In the genomic region with DNA sequence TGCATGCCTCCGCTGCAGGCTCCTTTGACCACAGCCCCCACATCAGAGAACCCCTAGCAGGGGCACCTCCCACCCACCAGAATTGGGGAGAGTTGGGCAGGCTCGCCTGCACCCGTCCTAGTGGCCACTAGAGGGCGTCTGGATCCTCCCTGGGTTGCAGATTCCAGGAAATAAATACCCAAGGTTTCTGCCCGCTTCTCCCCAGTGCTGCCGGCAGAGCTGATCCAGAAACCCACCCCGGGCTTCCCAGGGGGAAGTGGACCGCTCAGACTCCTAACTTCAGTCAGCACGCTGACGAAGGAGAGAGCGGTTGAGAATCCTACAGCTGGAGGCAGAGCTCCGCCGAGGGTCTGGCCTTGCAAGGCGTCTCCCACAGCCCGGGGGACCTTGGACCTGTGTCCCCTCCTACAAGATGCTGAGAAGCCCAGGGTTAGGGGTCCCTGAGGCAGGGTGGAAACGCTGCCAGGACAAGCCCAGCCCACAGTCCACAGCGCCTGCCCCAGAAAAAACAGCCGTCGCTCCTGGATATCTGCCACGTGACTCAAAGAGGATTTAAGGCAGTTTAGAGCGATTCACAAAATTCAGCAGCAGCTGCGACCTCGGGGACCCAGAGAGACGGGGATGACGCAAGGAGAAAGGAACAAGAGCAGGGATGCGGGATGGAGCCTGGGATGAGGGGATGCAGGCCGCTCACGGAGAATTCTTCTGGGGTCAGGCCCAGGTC, we compare ENCODE assay signal across 8 cellular contexts.
A peak's percentile ranks its signal among the peaks of the same experiment; 100 is the strongest.
DNase-seq lines count a peak whose midpoint lies in the region; ATAC-seq and TF ChIP-seq lines count a peak whose summit lies in the region.

No MANE protein-coding gene starts in this region.

- H3K36me3 ChIP-seq in iPS DF 6.9 (ENCODE audit: control insufficient read depth, insufficient read depth, low read length), result no peaks in the 10 kb centered on the region

- H3K9me3 ChIP-seq in iPS DF 6.9 (ENCODE audit: control insufficient read depth, insufficient read depth, low read length), result peaks cover 25% of the 10 kb centered on the region

- H3K4me3 ChIP-seq in iPS DF 6.9 (ENCODE audit: low read length) (no peak overlapping the region), retinal pigment epithelial cell (ENCODE audit: low read length) (peak overlapping the region; percentile 40)

- DNase-seq in AG09319 (ENCODE audit: extremely low read depth, low read depth) (peak; percentile 14), KBM-7 (peak; percentile 58), T-helper 2 cell (peak in 3 of 5 experiments; percentile 31 to 39 (median 33)), astrocyte of the hippocampus (ENCODE audit: low read depth, low spot score) (peak; percentile 67), iPS DF 6.9 (ENCODE audit: low read depth, low spot score) (peak; percentile 20), retinal pigment epithelial cell (ENCODE audit: low read depth) (no peak)

- WGBS in iPS DF 6.9 (ENCODE audit: insufficient coverage, insufficient read length), result no CpG with 5 or more reads among the region's 28 CpGs

- TF ChIP-seq CTCF in AG09319 (IDR thresholded peaks at IDR 0.05; ENCODE audit: low read depth, low read length), result peak; percentile 91
- TF ChIP-seq CTCF in retinal pigment epithelial cell (conservative IDR thresholded peaks at IDR 0.05; ENCODE audit: low read depth, low read length), result peak; percentile 91

- in situ Hi-C loops in KBM-7 (cut with MboI; ENCODE audit: low pct_unique_long_range_greater_than_20kb, low sequenced_read_pairs), result no loop called here

- H3K27me3 ChIP-seq in iPS DF 6.9 (ENCODE audit: control insufficient read depth, insufficient read depth, low read length), result no peaks in the 10 kb centered on the region

- ATAC-seq in GM18868 (IDR thresholded peaks at IDR 0.05; ENCODE audit: unreplicated experiment) (peak; percentile 65), GM21576 (IDR thresholded peaks at IDR 0.05; ENCODE audit: unreplicated experiment) (no peak)

- no peak overlapping the region for H3K27ac ChIP-seq in iPS DF 6.9 (ENCODE audit: low read length)

- no peaks in the 10 kb centered on the region for H3K4me1 ChIP-seq in iPS DF 6.9 (ENCODE audit: control insufficient read depth, insufficient read depth, low read length)
